In the genomic region with DNA sequence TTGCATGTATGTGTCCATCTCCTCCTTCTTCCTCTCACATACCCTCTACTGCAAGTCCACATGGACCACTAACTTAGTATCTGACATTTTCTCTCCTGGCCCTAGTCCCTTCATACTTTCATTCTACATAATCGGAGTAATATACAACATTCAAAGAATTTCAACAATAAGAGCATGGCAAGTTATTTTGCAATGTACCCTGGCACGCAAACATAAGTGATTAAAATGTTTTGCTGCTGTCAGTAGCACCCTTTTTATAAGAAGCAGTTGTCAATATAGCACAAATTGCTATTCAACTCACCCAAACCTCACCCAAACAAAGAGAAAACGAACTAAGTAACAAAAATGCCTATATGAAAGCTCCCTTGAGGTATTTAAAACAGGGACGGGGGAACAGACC, we compare ENCODE assay signal across 8 cellular contexts.
DNase-seq lines count a peak whose midpoint lies in the region; ATAC-seq and TF ChIP-seq lines count a peak whose summit lies in the region.

No MANE protein-coding gene starts in this region.

- no peaks in the 10 kb centered on the region for H3K27me3 ChIP-seq in NT2/D1 (ENCODE audit: insufficient read depth, insufficient read length)

- TF ChIP-seq CTCF in C4-2B (conservative IDR thresholded peaks at IDR 0.05) (no peak), nephron (IDR thresholded peaks at IDR 0.05; ENCODE audit: unreplicated experiment in 3 of 3) (no peak)

- no peaks in the 10 kb centered on the region for H3K4me1 ChIP-seq in NT2/D1 (ENCODE audit: insufficient read depth, insufficient read length)

- H3K36me3 ChIP-seq in NT2/D1 (ENCODE audit: insufficient read depth, insufficient read length, low read length): no peaks in the 10 kb centered on the region

- peaks cover 33 to 57% of the 10 kb centered on the region in 2 donors for H3K4me1 Mint-ChIP-seq in effector memory CD8-positive, alpha-beta T cell (ENCODE audit: low read depth in 2 of 2)
- peaks cover 44% of the 10 kb centered on the region for H3K4me1 Mint-ChIP-seq in nephron

- H3K4me3 ChIP-seq in NT2/D1 (ENCODE audit: insufficient read length, low read depth): peak overlapping the region; percentile 84

- H3K27ac ChIP-seq in C4-2B: peak overlapping the region; percentile 87; the same call in 1 of the 2 replicates

- no peak for ATAC-seq in effector memory CD8-positive, alpha-beta T cell (replicated peaks)
- ATAC-seq in HG03095 (IDR thresholded peaks at IDR 0.05; ENCODE audit: unreplicated experiment) (no peak), HG03460 (IDR thresholded peaks at IDR 0.05; ENCODE audit: unreplicated experiment) (no peak)

- no peaks in the 10 kb centered on the region for H3K9me3 ChIP-seq in NT2/D1 (ENCODE audit: insufficient read depth, low read length)

- H3K36me3 Mint-ChIP-seq in effector memory CD8-positive, alpha-beta T cell (ENCODE audit: insufficient read depth): peaks cover 28% of the 10 kb centered on the region
- peaks cover 4% of the 10 kb centered on the region for H3K36me3 Mint-ChIP-seq in nephron (ENCODE audit: low read depth)

- H3K27ac Mint-ChIP-seq in effector memory CD8-positive, alpha-beta T cell: peak overlapping the region; percentile 98 to 99
- H3K27ac Mint-ChIP-seq in nephron: peak overlapping the region; percentile 96 to 100 (median 98)

- peak overlapping the region; percentile 95 to 97 for H3K4me3 Mint-ChIP-seq in effector memory CD8-positive, alpha-beta T cell
- peak overlapping the region; percentile 85 to 98 (median 96) for H3K4me3 Mint-ChIP-seq in nephron

- no peaks in the 10 kb centered on the region for H3K27me3 Mint-ChIP-seq in effector memory CD8-positive, alpha-beta T cell
- H3K27me3 Mint-ChIP-seq in nephron (ENCODE audit: low read depth): no peaks in the 10 kb centered on the region

- peak overlapping the region; percentile 90 for H3K9ac ChIP-seq in NT2/D1 (ENCODE audit: insufficient read length, low read depth)

- no peak for DNase-seq in NT2/D1 (ENCODE audit: low read depth, low spot score)
- no peak for DNase-seq in effector memory CD8-positive, alpha-beta T cell
- DNase-seq in NK-92 treated with Interleukin-12 subunit alpha and Interleukin-12 subunit beta, amount 100 ng/mL, for 24 hours (lab: John Stamatoyannopoulos, UW): no peak
- DNase-seq in DMS79 treated with DMSO at 0.1 percent for 48 hours (lab: John Stamatoyannopoulos, UW): no peak

- no peaks in the 10 kb centered on the region for H3K9me3 Mint-ChIP-seq in effector memory CD8-positive, alpha-beta T cell
- H3K9me3 Mint-ChIP-seq in nephron: no peaks in the 10 kb centered on the region
